In the genomic region with DNA sequence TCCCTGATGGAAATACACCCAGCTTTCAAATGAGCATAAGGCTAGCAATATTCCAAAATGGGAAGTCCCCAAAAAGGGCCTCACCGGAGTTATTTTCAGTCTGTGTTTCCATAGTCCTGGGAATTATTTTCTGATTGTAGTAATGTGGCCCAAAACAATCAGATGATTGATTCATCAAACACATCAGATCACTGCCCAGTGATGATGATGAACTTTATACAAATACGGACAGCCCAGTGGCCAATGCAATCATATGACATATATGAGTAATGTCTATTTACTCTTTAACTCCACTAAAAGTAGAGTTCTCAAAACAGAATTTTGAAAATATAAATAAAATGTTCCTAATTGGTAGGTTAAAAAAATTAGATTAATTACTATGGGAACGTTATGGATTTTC, we compare ENCODE assay signal across 1 cellular context.
TF ChIP-seq lines count a peak whose summit lies in the region.

No MANE protein-coding gene starts in this region.

TF ChIP-seq in A549, 52 proteins besides CTCF, POLR2A, EP300 and RAD21 (continued from another document):
- TF ChIP-seq, protein P1, sequence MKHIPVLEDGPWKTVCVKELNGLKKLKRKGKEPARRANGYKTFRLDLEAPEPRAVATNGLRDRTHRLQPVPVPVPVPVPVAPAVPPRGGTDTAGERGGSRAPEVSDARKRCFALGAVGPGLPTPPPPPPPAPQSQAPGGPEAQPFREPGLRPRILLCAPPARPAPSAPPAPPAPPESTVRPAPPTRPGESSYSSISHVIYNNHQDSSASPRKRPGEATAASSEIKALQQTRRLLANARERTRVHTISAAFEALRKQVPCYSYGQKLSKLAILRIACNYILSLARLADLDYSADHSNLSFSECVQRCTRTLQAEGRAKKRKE (CRISPR knock-in tag; IDR thresholded peaks at IDR 0.05; ENCODE audit: low read depth): no peak
- TF ChIP-seq ZNF302 (CRISPR knock-in tag; IDR thresholded peaks at IDR 0.05): no peak
